In the genomic region with DNA sequence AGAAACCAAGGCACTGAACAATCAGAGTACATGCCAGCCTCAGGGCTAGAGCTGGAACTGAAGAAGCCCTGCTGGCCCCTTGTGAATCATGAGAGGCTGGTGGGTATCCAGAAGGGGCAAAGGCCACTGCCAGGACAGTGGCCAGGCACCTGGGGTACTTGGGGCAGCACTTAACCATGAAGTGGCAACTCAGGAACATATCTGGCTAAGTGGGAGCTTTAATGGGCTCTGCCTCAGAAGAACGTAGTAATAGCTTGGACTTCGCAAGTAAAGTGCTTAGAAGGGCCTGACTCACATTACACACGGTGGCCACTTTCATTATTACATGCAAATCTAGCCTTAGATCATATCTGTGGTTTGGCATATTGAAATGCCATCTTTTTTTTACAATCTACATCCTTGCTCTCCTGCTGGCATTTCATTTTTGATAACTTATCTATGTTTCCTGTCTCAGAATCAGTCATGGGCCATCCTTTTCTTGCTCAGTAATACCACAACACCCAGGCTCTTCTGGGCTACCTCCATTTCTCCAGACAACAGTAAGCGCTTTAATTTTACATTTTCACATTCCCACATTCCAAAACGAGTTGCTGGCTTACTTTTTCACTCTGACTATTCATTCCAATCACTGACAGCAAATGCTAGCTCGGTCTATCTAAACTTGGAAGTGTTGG, we compare ENCODE assay signal across 9 cellular contexts. TPM values are rescaled to one million over a fixed set of nuclear protein-coding genes. Genes with fewer than 3 reads are reported as not detected.
A peak's percentile ranks its signal among the peaks of the same experiment; 100 is the strongest.
DNase-seq lines count a peak whose midpoint lies in the region; ATAC-seq and TF ChIP-seq lines count a peak whose summit lies in the region.
"Had no signal": no experiment of that assay in that cellular context is flagged by ENCODE, and none has a peak within 500 bp of the region (broad histone marks: within the 10 kb centered on the region; RNA-seq: fewer than 3 reads in every experiment).

No MANE protein-coding gene starts in this region.

- TF ChIP-seq EP300 in suprapubic skin (IDR thresholded peaks at IDR 0.05), result no peak

- H2AFZ ChIP-seq in IMR-90 (replicated peaks; ENCODE audit: low read length, poor library complexity), result no peak overlapping the region

- no peaks in the 10 kb centered on the region for H3K27me3 ChIP-seq in cardiac muscle cell
- no peaks in the 10 kb centered on the region for H3K27me3 ChIP-seq in heart left ventricle
- H3K27me3 ChIP-seq in IMR-90 (ENCODE audit: control insufficient read depth, insufficient read depth, low read length), result no peaks in the 10 kb centered on the region
- H3K27me3 ChIP-seq in adrenal gland, result no peaks in the 10 kb centered on the region
- no peaks in the 10 kb centered on the region for H3K27me3 ChIP-seq in suprapubic skin

- H3K9ac ChIP-seq in IMR-90 (ENCODE audit: low read depth, low read length), result no peak overlapping the region

- H3K79me1 ChIP-seq in IMR-90 (ENCODE audit: low read depth in 1 of 2, low read length in 2 of 2), result peaks cover 23 to 58% of the 10 kb centered on the region in 2 experiments

- no TSS peak for BruUV-seq in IMR-90 (replicated peaks; lab: Mats Ljungman, UMichigan)

- DNase-seq in cardiac muscle cell (ENCODE audit: low read depth in 1 of 2, low spot score in 1 of 2), result peak; percentile 22 to 61
- DNase-seq in heart left ventricle, result no peak
- peak; percentile 58 for DNase-seq in IMR-90
- peak in 1 of 7 donors; percentile 20 for DNase-seq in adrenal gland
- peak; percentile 20 to 41 for DNase-seq in stimulated activated naive CD8-positive, alpha-beta T cell treated with anti-CD3 and anti-CD28 coated beads, Interleukin-15, amount 100 ng/mL, for 72 hours
- DNase-seq in NCI-H748 treated with DMSO at 0.1 percent for 48 hours (lab: John Stamatoyannopoulos, UW), result no peak
- DNase-seq in stimulated activated CD4-positive, alpha-beta T cell treated with anti-CD3 and anti-CD28 coated beads, Interleukin-1b, Interleukin-23, amount 100 ng/mL, for 48 hours, result no peak
- no peak for DNase-seq in suprapubic skin (ENCODE audit: low spot score in 2 of 2)
- DNase-seq: hippocampal formation had no signal

- no peak overlapping the region for H2AK5ac ChIP-seq in IMR-90 (ENCODE audit: low read depth, low read length)

- TF ChIP-seq CTCF in cardiac muscle cell (IDR thresholded peaks at IDR 0.05; ENCODE audit: low read depth, low read length) (no peak), heart left ventricle (IDR thresholded peaks at IDR 0.05) (no peak), IMR-90 (conservative IDR thresholded peaks at IDR 0.05; ENCODE audit: low read depth, low read length) (no peak), adrenal gland (IDR thresholded peaks at IDR 0.05) (peak in 5 of 6 experiments; percentile 7 to 33 (median 20)), suprapubic skin (IDR thresholded peaks at IDR 0.05) (no peak)

- no peak overlapping the region for H2BK120ac ChIP-seq in IMR-90 (ENCODE audit: low read depth, low read length)

- no peak overlapping the region for H2BK20ac ChIP-seq in IMR-90 (ENCODE audit: low read depth, low read length)

- TF ChIP-seq RAD21 in IMR-90 (IDR thresholded peaks at IDR 0.05; ENCODE audit: low read length), result no peak

- H3K4me2 ChIP-seq in IMR-90 (ENCODE audit: low read depth, low read length), result no peak overlapping the region

- H4K5ac ChIP-seq in IMR-90 (ENCODE audit: low read depth, low read length), result no peak overlapping the region

- peak overlapping the region; percentile 1 to 60 for H3K27ac Mint-ChIP-seq in stimulated activated naive CD8-positive, alpha-beta T cell treated with anti-CD3 and anti-CD28 coated beads, Interleukin-15, amount 100 ng/mL, for 72 hours

- H3K9me3 Mint-ChIP-seq in stimulated activated naive CD8-positive, alpha-beta T cell treated with anti-CD3 and anti-CD28 coated beads, Interleukin-15, amount 100 ng/mL, for 72 hours, result no peaks in the 10 kb centered on the region

- TF ChIP-seq POLR2A in heart left ventricle (IDR thresholded peaks at IDR 0.05) (no peak), IMR-90 (IDR thresholded peaks at IDR 0.05; ENCODE audit: low read depth, low read length) (no peak), adrenal gland (IDR thresholded peaks at IDR 0.05) (peak in 1 of 2 donors; percentile 16), suprapubic skin (IDR thresholded peaks at IDR 0.05) (no peak)

- H2BK15ac ChIP-seq in IMR-90 (ENCODE audit: low read depth, low read length), result no peak overlapping the region

- peaks cover 12% of the 10 kb centered on the region for H4K20me1 ChIP-seq in IMR-90 (ENCODE audit: insufficient read depth, low read length)

- H3K9me1 ChIP-seq in IMR-90 (ENCODE audit: insufficient read depth, low read length), result peaks cover 11% of the 10 kb centered on the region

- no peak overlapping the region for H3K23ac ChIP-seq in IMR-90 (ENCODE audit: low read depth, low read length)

- H3K4ac ChIP-seq in IMR-90 (ENCODE audit: low read depth, low read length), result no peak overlapping the region

- no peak overlapping the region for H3K56ac ChIP-seq in IMR-90 (ENCODE audit: extremely low read depth, insufficient read depth, low read length)

- peaks cover 42% of the 10 kb centered on the region for H3K4me1 Mint-ChIP-seq in stimulated activated naive CD8-positive, alpha-beta T cell treated with anti-CD3 and anti-CD28 coated beads, Interleukin-15, amount 100 ng/mL, for 72 hours

- H3K4me1 ChIP-seq in cardiac muscle cell (ENCODE audit: low read depth) (peaks cover 14% of the 10 kb centered on the region), heart left ventricle (peaks cover 0 to 58% (median 33%) of the 10 kb centered on the region in 12 donors), IMR-90 (ENCODE audit: control insufficient read depth, insufficient read depth, low read length) (peaks cover 13% of the 10 kb centered on the region), adrenal gland (replicated peaks in 1 of 2) (peaks cover 30 to 58% of the 10 kb centered on the region in 2 donors), suprapubic skin (peaks cover 14% of the 10 kb centered on the region)

- no peak overlapping the region for H2AK9ac ChIP-seq in IMR-90 (replicated peaks; ENCODE audit: low read depth, low read length, poor library complexity)

- peaks cover 3% of the 10 kb centered on the region for H3K36me3 ChIP-seq in cardiac muscle cell
- H3K36me3 ChIP-seq in heart left ventricle, result peaks cover 0 to 42% (median 23%) of the 10 kb centered on the region in 9 donors
- H3K36me3 ChIP-seq in IMR-90 (ENCODE audit: control insufficient read depth, insufficient read depth, low read length), result peaks cover 5% of the 10 kb centered on the region
- peaks cover 0 to 3% of the 10 kb centered on the region in 2 donors for H3K36me3 ChIP-seq in adrenal gland (replicated peaks in 1 of 2)
- peaks cover 7% of the 10 kb centered on the region for H3K36me3 ChIP-seq in suprapubic skin

- in situ Hi-C loops in IMR-90 (cut with MboI; ENCODE audit: low sequenced_read_pairs), result no loop called here

- H3K14ac ChIP-seq in IMR-90 (replicated peaks; ENCODE audit: low read depth, low read length), result no peak overlapping the region

- H3K9me3 ChIP-seq in cardiac muscle cell (ENCODE audit: low read depth) (no peaks in the 10 kb centered on the region), heart left ventricle (no peaks in the 10 kb centered on the region), IMR-90 (ENCODE audit: control insufficient read depth, insufficient read depth, low read length) (no peaks in the 10 kb centered on the region), adrenal gland (replicated peaks in 1 of 3) (no peaks in the 10 kb centered on the region), suprapubic skin (no peaks in the 10 kb centered on the region)

- H3K4me3 ChIP-seq in cardiac muscle cell, result no peak overlapping the region
- no peak overlapping the region for H3K4me3 ChIP-seq in heart left ventricle
- no peak overlapping the region for H3K4me3 ChIP-seq in IMR-90 (ENCODE audit: insufficient read depth, low read depth, low read length)
- H3K4me3 ChIP-seq in adrenal gland, result no peak overlapping the region
- H3K4me3 ChIP-seq in suprapubic skin, result no peak overlapping the region

- CTCF ChIA-PET in IMR-90 (lab: Yijun Ruan, JAX), result interaction anchor here (1.0 kb wide), 1 partner anchor 18 kb away, joined by 3 read pairs; no protein-coding TSS in a partner anchor

- intact Hi-C loops in heart left ventricle (cut with DNase I), result loop anchor here in 1 of 10 donors (5.0 kb wide), 1 partner anchor 37 kb away; the partner anchor contains the start of gene GZF1
- intact Hi-C loops in IMR-90 (cut with micrococcal nuclease), result loop anchor here (5.0 kb wide), 1 partner anchor 32 kb away; no protein-coding TSS in a partner anchor
- intact Hi-C loops in adrenal gland (cut with DNase I), result no loop called here

- POLR2A ChIA-PET in IMR-90 (lab: Charles Lee; ENCODE audit: unreplicated experiment), result interaction anchor here (0.5 kb wide), 1 partner anchor 19 kb away, joined by 3 read pairs; no protein-coding TSS in a partner anchor

- H3K27me3 Mint-ChIP-seq in stimulated activated naive CD8-positive, alpha-beta T cell treated with anti-CD3 and anti-CD28 coated beads, Interleukin-15, amount 100 ng/mL, for 72 hours, result no peaks in the 10 kb centered on the region

- 59 to 68% (median 66%) methylated on average over 6 of the region's 6 CpGs for WGBS in heart left ventricle, 4 donors
- whole genome bisulfite sequencing in IMR-90 (ENCODE audit: extremely low coverage in 2 of 2, insufficient read length in 1 of 2), 2 experiments, result 100% methylated on average over 2 of the region's 6 CpGs; no CpG with 5 or more reads in 1 of the 2 experiments
- 58 to 69% (median 60%) methylated on average over 6 of the region's 6 CpGs for WGBS in adrenal gland, 4 donors
- 54% methylated on average over 6 of the region's 6 CpGs for WGBS in suprapubic skin

- peak overlapping the region; percentile 48 to 51 for H3K4me3 Mint-ChIP-seq in stimulated activated naive CD8-positive, alpha-beta T cell treated with anti-CD3 and anti-CD28 coated beads, Interleukin-15, amount 100 ng/mL, for 72 hours

- no peak for ATAC-seq in heart left ventricle
- ATAC-seq in IMR-90 (ENCODE audit: low read depth), result peak; percentile 15; the same call in 1 of the 2 replicates
- peak; percentile 96 for ATAC-seq in stimulated activated naive CD8-positive, alpha-beta T cell treated with anti-CD3 and anti-CD28 coated beads, Interleukin-15, amount 100 ng/mL, for 72 hours

- dilution Hi-C loops in IMR-90 (cut with HindIII; ENCODE audit: low sequenced_read_pairs, unreplicated experiment), result no loop called here

- H4K91ac ChIP-seq in IMR-90 (ENCODE audit: insufficient read depth, low read depth, low read length), result no peak overlapping the region

- H3K18ac ChIP-seq in IMR-90 (ENCODE audit: low read depth, low read length), result no peak overlapping the region

- H3K27ac ChIP-seq in cardiac muscle cell, result no peak overlapping the region
- no peak overlapping the region for H3K27ac ChIP-seq in heart left ventricle
- no peak overlapping the region for H3K27ac ChIP-seq in IMR-90 (ENCODE audit: insufficient read depth, low read length)
- peak overlapping the region in 4 of 5 donors; percentile 29 to 80 (median 48) for H3K27ac ChIP-seq in adrenal gland
- H3K27ac ChIP-seq in suprapubic skin, result no peak overlapping the region

- H2BK5ac ChIP-seq in IMR-90 (ENCODE audit: low read depth, low read length, poor library complexity, severe bottlenecking), result no peak overlapping the region

- H4K8ac ChIP-seq in IMR-90 (ENCODE audit: low read depth in 2 of 2, low read length in 2 of 2), result no peak overlapping the region

RNA-seq across cellular contexts. Expression of gene NAPB, which starts 21.6 kb away (rescaled TPM):
- total RNA-seq in cardiac muscle cell (10.0 and 16.6 TPM in 2 replicates), heart left ventricle (1 to 10 TPM; 2.8 to 8.4 (median 4.7) TPM), IMR-90 (2012; rRNA removed) (3.9 and 5.2 TPM in 2 replicates), adrenal gland (10 to 100 TPM; 13.8 to 24.8 (median 20.2) TPM), suprapubic skin (10 to 100 TPM in 1 of 4 donors, 1 to 10 TPM in 3; 6.6 to 21.6 (median 8.9) TPM)
- polyA plus RNA-seq in cardiac muscle cell (12.9 and 27.2 TPM in 2 replicates), heart left ventricle (1 to 10 TPM; 3.5 to 3.7 TPM), IMR-90 (2012; rRNA removed) (2.8 and 4.4 TPM in 2 replicates), adrenal gland (10 to 100 TPM; 11.8 to 26.8 (median 17.0) TPM)
- 0.96 and 1.2 TPM in 2 replicates for polyA plus RNA-seq in IMR-90 (2012; cell fraction: cytosol; rRNA removed)
- polyA plus RNA-seq in IMR-90 (2012; cell fraction: nucleus; rRNA removed; ENCODE audit: low replicate concordance), result 6.0 and 19.9 TPM in 2 replicates

RNA-seq across cellular contexts. Expression of gene GZF1, which starts 37.7 kb away (rescaled TPM):
- total RNA-seq in cardiac muscle cell, result 19.0 and 20.2 TPM in 2 replicates
- polyA plus RNA-seq in cardiac muscle cell, result 7.4 and 10.4 TPM in 2 replicates
- 10 to 100 TPM; 16.5 to 34.6 (median 27.9) TPM for total RNA-seq in heart left ventricle
- 10 to 100 TPM in 1 of 2 donors, 1 to 10 TPM in 1; 8.6 to 15.2 TPM for polyA plus RNA-seq in heart left ventricle
- total RNA-seq in IMR-90 (2012; rRNA removed), result 23.7 and 30.3 TPM in 2 replicates
- 24.7 and 25.7 TPM in 2 replicates for polyA plus RNA-seq in IMR-90 (2012; rRNA removed)
- 8.8 and 10.2 TPM in 2 replicates for polyA plus RNA-seq in IMR-90 (2012; cell fraction: cytosol; rRNA removed)
- polyA plus RNA-seq in IMR-90 (2012; cell fraction: nucleus; rRNA removed; ENCODE audit: low replicate concordance), result 31.4 and 48.4 TPM in 2 replicates
- 10 to 100 TPM; 11.1 to 31.7 (median 21.1) TPM for total RNA-seq in adrenal gland
- polyA plus RNA-seq in adrenal gland, result 10 to 100 TPM in 1 of 3 donors, 1 to 10 TPM in 2; 8.0 to 19.5 (median 8.2) TPM
- 10 to 100 TPM; 11.1 to 19.1 (median 15.2) TPM for total RNA-seq in suprapubic skin

RNA-seq across cellular contexts. Expression of gene CSTL1, which starts 39.8 kb away (rescaled TPM):
- total RNA-seq in cardiac muscle cell (not detected in 2 replicates), heart left ventricle (not detected), IMR-90 (2012; rRNA removed) (not detected in 2 replicates), adrenal gland (not detected), suprapubic skin (not detected)
- polyA plus RNA-seq in cardiac muscle cell (not detected in 2 replicates), heart left ventricle (not detected), IMR-90 (2012; rRNA removed) (not detected in 2 replicates), adrenal gland (not detected)
- polyA plus RNA-seq in IMR-90 (2012; cell fraction: cytosol; rRNA removed), result not detected in 2 replicates
- not detected in 2 replicates for polyA plus RNA-seq in IMR-90 (2012; cell fraction: nucleus; rRNA removed; ENCODE audit: low replicate concordance)

RNA-seq across cellular contexts. Expression of gene NXT1, which starts 49.1 kb away (rescaled TPM):
- total RNA-seq in cardiac muscle cell (27.4 and 39.1 TPM in 2 replicates), heart left ventricle (10 to 100 TPM in 3 of 9 donors, 1 to 10 TPM in 6; 4.2 to 13.8 (median 9.1) TPM), IMR-90 (2012; rRNA removed) (25.5 and 25.8 TPM in 2 replicates), adrenal gland (10 to 100 TPM; 11.1 to 43.8 (median 20.3) TPM), suprapubic skin (10 to 100 TPM; 18.3 to 64.5 (median 43.9) TPM)
- polyA plus RNA-seq in cardiac muscle cell (29.1 and 34.2 TPM in 2 replicates), heart left ventricle (10 to 100 TPM in 1 of 2 donors, 1 to 10 TPM in 1; 5.7 to 20.1 TPM), IMR-90 (2012; rRNA removed) (23.6 and 27.0 TPM in 2 replicates), adrenal gland (10 to 100 TPM in 2 of 3 donors, 1 to 10 TPM in 1; 9.2 to 17.0 (median 15.5) TPM)
- 23.5 and 23.8 TPM in 2 replicates for polyA plus RNA-seq in IMR-90 (2012; cell fraction: cytosol; rRNA removed)
- 12.7 and 21.3 TPM in 2 replicates for polyA plus RNA-seq in IMR-90 (2012; cell fraction: nucleus; rRNA removed; ENCODE audit: low replicate concordance)

RNA-seq across cellular contexts. Expression of gene CST11, which starts 53.0 kb away (rescaled TPM):
- total RNA-seq in cardiac muscle cell, result not detected in 2 replicates
- not detected in 2 replicates for polyA plus RNA-seq in cardiac muscle cell
- not detected for total RNA-seq in heart left ventricle
- not detected for polyA plus RNA-seq in heart left ventricle
- total RNA-seq in IMR-90 (2012; rRNA removed), result not detected in 2 replicates
- not detected in 2 replicates for polyA plus RNA-seq in IMR-90 (2012; rRNA removed)
- polyA plus RNA-seq in IMR-90 (2012; cell fraction: cytosol; rRNA removed), result not detected in 2 replicates
- not detected in 2 replicates for polyA plus RNA-seq in IMR-90 (2012; cell fraction: nucleus; rRNA removed; ENCODE audit: low replicate concordance)
- not detected for total RNA-seq in adrenal gland
- polyA plus RNA-seq in adrenal gland, result not detected
- not detected for total RNA-seq in suprapubic skin

Comparison
In these comparisons a context has a peak if more than half of its experiments do, and no peak if none do; other contexts are left out.
1. DNase-seq: peak in cardiac muscle cell (2 of 2), IMR-90 (single experiment) and stimulated activated naive CD8-positive, alpha-beta T cell treated with anti-CD3 and anti-CD28 coated beads, Interleukin-15, amount 100 ng/mL, for 72 hours (2 of 2); none in heart left ventricle (0 of 5), NCI-H748 treated with DMSO at 0.1 percent for 48 hours (single experiment), stimulated activated CD4-positive, alpha-beta T cell treated with anti-CD3 and anti-CD28 coated beads, Interleukin-1b, Interleukin-23, amount 100 ng/mL, for 48 hours (single experiment) and suprapubic skin (0 of 2).
2. H3K27ac ChIP-seq: peak in adrenal gland (4 of 5); none in cardiac muscle cell (single experiment), heart left ventricle (0 of 12), IMR-90 (single experiment) and suprapubic skin (single experiment).
3. CTCF ChIP-seq: peak in adrenal gland (5 of 6); none in cardiac muscle cell (single experiment), heart left ventricle (0 of 12), IMR-90 (single experiment) and suprapubic skin (0 of 2).
4. ATAC-seq: peak in IMR-90 (single experiment) and stimulated activated naive CD8-positive, alpha-beta T cell treated with anti-CD3 and anti-CD28 coated beads, Interleukin-15, amount 100 ng/mL, for 72 hours (single experiment); none in heart left ventricle (0 of 4).